ENCODE assay signal across 10 cellular contexts in genomic region chr19:927707-928401, GRCh38. TPM values are rescaled to one million over a fixed set of nuclear protein-coding genes. Genes with fewer than 3 reads are reported as not detected.
DNase-seq lines count a peak whose midpoint lies in the region; ATAC-seq, FAIRE-seq and TF ChIP-seq lines count a peak whose summit lies in the region.
"Had no signal": no experiment of that assay in that cellular context is flagged by ENCODE, and none has a peak within 500 bp of the region (broad histone marks: within the 10 kb centered on the region; RNA-seq: fewer than 3 reads in every experiment).

No MANE protein-coding gene starts in this region.

- ATAC-seq in A549 (no peak), naive B cell (ENCODE audit: low read depth in 2 of 2) (no peak), HG02623 (IDR thresholded peaks at IDR 0.05; ENCODE audit: unreplicated experiment) (no peak), left lobe of liver (no peak)

- H3K36me3 Mint-ChIP-seq in H9 (ENCODE audit: insufficient read depth in 1 of 3, low read depth in 3 of 3): peaks cover 7 to 33% (median 23%) of the 10 kb centered on the region in 3 experiments
- no peaks in the 10 kb centered on the region for H3K36me3 Mint-ChIP-seq in naive B cell

- no peak overlapping the region for H4K5ac ChIP-seq in H9 (ENCODE audit: insufficient read length, low read depth, low read length)

- H3K79me1 ChIP-seq in H9 (ENCODE audit: insufficient read depth, low read depth, low read length, poor library complexity, severe bottlenecking): no peaks in the 10 kb centered on the region

- POLR2A ChIA-PET in A549 (lab: Yijun Ruan, JAX): no interaction called here

- H3K4me1 ChIP-seq in A549 (peaks cover 23% of the 10 kb centered on the region), H9 (ENCODE audit: insufficient read depth, low read length) (no peaks in the 10 kb centered on the region)

- WGBS in A549 (ENCODE audit: missing lambda C conversion rate): 79% methylated on average over 3 of the region's 15 CpGs
- no CpG with 5 or more reads among the region's 15 CpGs for WGBS in H9 (ENCODE audit: extremely low coverage, insufficient read length, low lambda C conversion rate)

- no peaks in the 10 kb centered on the region for H3K27me3 ChIP-seq in H9 (ENCODE audit: insufficient read depth, low read length)

- H3K4me3 ChIP-seq in A549: peak overlapping the region; percentile 91
- peak overlapping the region; percentile 78 to 89 for H3K4me3 ChIP-seq in cardiac fibroblast (replicated peaks in 1 of 2; ENCODE audit: low read depth in 2 of 2, low read length in 2 of 2)

- H2BK5ac ChIP-seq in H9 (ENCODE audit: insufficient read length, low read length): no peak overlapping the region

- H3T11ph ChIP-seq in H9 (ENCODE audit: low read length): no peak overlapping the region

- no peak overlapping the region for H3K23ac ChIP-seq in H9 (ENCODE audit: insufficient read length, low read depth, low read length)

- no peak overlapping the region for H3K18ac ChIP-seq in H9 (ENCODE audit: insufficient read length, low read depth, low read length)

- no peak overlapping the region for H4K8ac ChIP-seq in H9 (replicated peaks; ENCODE audit: insufficient read length, low read depth, low read length)

- DNase-seq in A549 (ENCODE audit: low read depth in 1 of 2, low spot score in 1 of 2) (no peak), H9 (peak; percentile 73), cardiac fibroblast (ENCODE audit: low read depth in 2 of 2) (no peak), naive B cell (no peak), left lobe of liver (ENCODE audit: low spot score) (no peak), NCI-H524 treated with DMSO at 0.1 percent for 48 hours (lab: John Stamatoyannopoulos, UW) (no peak), cerebellar nuclear complex (lab: John Stamatoyannopoulos, UW) (no peak)
- DNase-seq: head of caudate nucleus had no signal

- no peak overlapping the region for H2BK15ac ChIP-seq in H9 (ENCODE audit: low read depth, low read length)

- CTCF ChIA-PET in A549 (lab: Yijun Ruan, JAX): no interaction called here

- H3K27me3 Mint-ChIP-seq in H9 (ENCODE audit: low read depth): peaks cover 7% of the 10 kb centered on the region
- no peaks in the 10 kb centered on the region for H3K27me3 Mint-ChIP-seq in naive B cell

- H3K4me3 Mint-ChIP-seq in H9 (peak overlapping the region; percentile 78 to 91; a peak in 4 of 5 replicates), naive B cell (peak overlapping the region; percentile 15 to 83 (median 56))

- H2AFZ ChIP-seq in H9 (ENCODE audit: low read length): no peak overlapping the region

- H3K9me3 ChIP-seq in A549 (no peaks in the 10 kb centered on the region), H9 (ENCODE audit: control insufficient read depth, low read depth, low read length) (no peaks in the 10 kb centered on the region)

- peaks cover 3% of the 10 kb centered on the region for H3K23me2 ChIP-seq in H9 (ENCODE audit: insufficient read length, low read depth, low read length, poor library complexity, severe bottlenecking)

- H3K4me2 ChIP-seq in A549 (peak overlapping the region; percentile 99), H9 (ENCODE audit: insufficient read depth, insufficient read length, low read length) (peak overlapping the region; percentile 35)

- no peak overlapping the region for H3K4ac ChIP-seq in H9 (ENCODE audit: low read depth, low read length)

- no peak for TF ChIP-seq POLR2A in A549 (IDR thresholded peaks at IDR 0.05; ENCODE audit: low read length)

- peak overlapping the region; percentile 99 to 100 for H3K27ac ChIP-seq in A549
- no peak overlapping the region for H3K27ac ChIP-seq in H9 (ENCODE audit: insufficient read length, low read depth, low read length)

- H3K9me3 Mint-ChIP-seq in H9 (no peaks in the 10 kb centered on the region), naive B cell (no peaks in the 10 kb centered on the region)

- no peak for TF ChIP-seq EP300 in A549 (IDR thresholded peaks at IDR 0.05)

- H2AK5ac ChIP-seq in H9 (ENCODE audit: insufficient read length, low read length): no peak overlapping the region

- H3K27ac Mint-ChIP-seq in H9: no peak overlapping the region
- peak overlapping the region in 2 of 6 donors; percentile 24 to 75 for H3K27ac Mint-ChIP-seq in naive B cell

- H2BK12ac ChIP-seq in H9 (ENCODE audit: insufficient read length, low read depth, low read length): no peak overlapping the region

- no peak for TF ChIP-seq RAD21 in A549 (conservative IDR thresholded peaks at IDR 0.05 in 1 of 2, IDR thresholded peaks at IDR 0.05 in 1 of 2)

- no peak overlapping the region for H2BK20ac ChIP-seq in H9 (ENCODE audit: low read depth, low read length, poor library complexity, severe bottlenecking)

- no peak overlapping the region for H3K9ac ChIP-seq in H9 (ENCODE audit: extremely low read depth, insufficient read length, low read length)

- no peak overlapping the region for H4K91ac ChIP-seq in H9 (ENCODE audit: insufficient read length, low read depth, low read length)

- FAIRE-seq in A549 (lab: Jason Lieb, UNC): no peak

- TF ChIP-seq CTCF in A549 (IDR thresholded peaks at IDR 0.05): no peak
- TF ChIP-seq CTCF in H9 (conservative IDR thresholded peaks at IDR 0.05): no peak
- TF ChIP-seq CTCF in cardiac fibroblast (IDR thresholded peaks at IDR 0.05; ENCODE audit: low read depth, low read length): no peak

- H4K20me1 ChIP-seq in H9 (ENCODE audit: control insufficient read depth, insufficient read depth, insufficient read length): no peaks in the 10 kb centered on the region

- no peak overlapping the region for H3K14ac ChIP-seq in H9 (ENCODE audit: insufficient read depth, low read length)

- no peak overlapping the region for H3K56ac ChIP-seq in H9 (ENCODE audit: insufficient read length, low read depth, low read length)

- no peak overlapping the region for H2BK120ac ChIP-seq in H9 (ENCODE audit: low read depth, low read length, poor library complexity, severe bottlenecking)

- H3K79me2 ChIP-seq in H9 (ENCODE audit: insufficient read depth, low read length): no peaks in the 10 kb centered on the region; the same call in 1 of the 2 replicates

- peaks cover 7 to 20% of the 10 kb centered on the region in 2 experiments for H3K4me1 Mint-ChIP-seq in H9
- H3K4me1 Mint-ChIP-seq in naive B cell: peaks cover 7 to 19% (median 16%) of the 10 kb centered on the region in 3 donors

TF ChIP-seq in A549, 52 proteins besides CTCF, POLR2A, EP300 and RAD21:
- TF ChIP-seq HOXA7 (CRISPR knock-in tag; IDR thresholded peaks at IDR 0.05): no peak

RNA-seq across cellular contexts. Expression of gene ARID3A, which starts 2.0 kb away (rescaled TPM):
- polyA plus RNA-seq in A549 (2011; rRNA removed) (3.3 and 3.4 TPM in 2 replicates), A549 (2017; fragmentation: RNase III; extraction: RNeasy Plus Mini Kit Qiagen cat#74134 plus additional on column Dnase treatment) (4.6 to 6.1 TPM (median 5.4 TPM) in 3 replicates), naive B cell (ENCODE audit: low read depth in 6 of 6) (1 to 10 TPM in 1 of 6 donors, under 1 TPM in 5; 0.13 to 1.1 (median 0.59) TPM)
- polyA plus RNA-seq in A549 (2012; cell fraction: cytosol; rRNA removed): 9.0 and 11.2 TPM in 2 replicates
- polyA plus RNA-seq in A549 (2012; cell fraction: nucleus; rRNA removed): 8.5 and 17.6 TPM in 2 replicates
- 11.5 and 12.7 TPM in 2 replicates for polyA minus RNA-seq in A549 (2011; rRNA and poly(A)+ RNA removed)
- total RNA-seq in H9 (2021) (98.3 and 104 TPM in 2 replicates), left lobe of liver (3.6 TPM)

RNA-seq across cellular contexts. Expression of gene KISS1R, which starts 10.7 kb away (rescaled TPM):
- 0.05 and 0.14 TPM in 2 replicates for polyA plus RNA-seq in A549 (2011; rRNA removed)
- 0.46 and 0.93 TPM in 2 replicates for polyA plus RNA-seq in A549 (2012; cell fraction: cytosol; rRNA removed)
- polyA plus RNA-seq in A549 (2012; cell fraction: nucleus; rRNA removed): 1.2 and 2.9 TPM in 2 replicates
- polyA plus RNA-seq in A549 (2017; fragmentation: RNase III; extraction: RNeasy Plus Mini Kit Qiagen cat#74134 plus additional on column Dnase treatment): 0.18 to 0.79 TPM (median 0.38 TPM) in 3 replicates
- polyA minus RNA-seq in A549 (2011; rRNA and poly(A)+ RNA removed): not detected in 2 replicates
- 3.3 and 5.9 TPM in 2 replicates for total RNA-seq in H9 (2021)
- under 1 TPM in 4 of 6 donors, not detected in 2; 0.17 to 0.42 (median 0.33) TPM for polyA plus RNA-seq in naive B cell (ENCODE audit: low read depth in 6 of 6)
- total RNA-seq in left lobe of liver: not detected
- total RNA-seq: RPMI7951 had no signal

RNA-seq across cellular contexts. Expression of gene R3HDM4, which starts 14.8 kb away (rescaled TPM):
- 16.9 and 22.7 TPM in 2 replicates for polyA plus RNA-seq in A549 (2011; rRNA removed)
- polyA plus RNA-seq in A549 (2012; cell fraction: cytosol; rRNA removed): 23.1 and 33.7 TPM in 2 replicates
- polyA plus RNA-seq in A549 (2012; cell fraction: nucleus; rRNA removed): 51.5 and 54.5 TPM in 2 replicates
- polyA plus RNA-seq in A549 (2017; fragmentation: RNase III; extraction: RNeasy Plus Mini Kit Qiagen cat#74134 plus additional on column Dnase treatment): 18.8 to 24.8 TPM (median 20.7 TPM) in 3 replicates
- 15.0 and 15.1 TPM in 2 replicates for polyA minus RNA-seq in A549 (2011; rRNA and poly(A)+ RNA removed)
- total RNA-seq in H9 (2021): 66.2 and 66.4 TPM in 2 replicates
- polyA plus RNA-seq in naive B cell (ENCODE audit: low read depth in 6 of 6): 100 to 1,000 TPM; 162 to 209 (median 175) TPM
- 20.9 TPM for total RNA-seq in left lobe of liver

RNA-seq across cellular contexts. Expression of gene RNU6-9, which starts 34.6 kb away (rescaled TPM):
- polyA plus RNA-seq in A549 (2011; rRNA removed) (not detected in 2 replicates), A549 (2017; fragmentation: RNase III; extraction: RNeasy Plus Mini Kit Qiagen cat#74134 plus additional on column Dnase treatment) (not detected in 3 replicates), naive B cell (ENCODE audit: low read depth in 6 of 6) (not detected)
- polyA plus RNA-seq in A549 (2012; cell fraction: cytosol; rRNA removed): not detected in 2 replicates
- not detected in 2 replicates for polyA plus RNA-seq in A549 (2012; cell fraction: nucleus; rRNA removed)
- polyA minus RNA-seq in A549 (2011; rRNA and poly(A)+ RNA removed): under 0.01 TPM in 1 of 2 replicates, not detected in the other
- total RNA-seq in H9 (2021) (not detected in 2 replicates), left lobe of liver (not detected)
- total RNA-seq: RPMI7951 had no signal

RNA-seq across cellular contexts. Expression of gene MED16, which starts 34.9 kb away (rescaled TPM):
- polyA plus RNA-seq in A549 (2011; rRNA removed) (8.0 TPM in 2 replicates), A549 (2017; fragmentation: RNase III; extraction: RNeasy Plus Mini Kit Qiagen cat#74134 plus additional on column Dnase treatment) (11.9 to 13.9 TPM (median 12.7 TPM) in 3 replicates), naive B cell (ENCODE audit: low read depth in 6 of 6) (10 to 100 TPM; 34.0 to 89.4 (median 51.1) TPM)
- polyA plus RNA-seq in A549 (2012; cell fraction: cytosol; rRNA removed): 17.6 and 22.7 TPM in 2 replicates
- 32.2 and 54.4 TPM in 2 replicates for polyA plus RNA-seq in A549 (2012; cell fraction: nucleus; rRNA removed)
- polyA minus RNA-seq in A549 (2011; rRNA and poly(A)+ RNA removed): 8.8 and 17.6 TPM in 2 replicates
- total RNA-seq in H9 (2021) (83.1 and 84.1 TPM in 2 replicates), left lobe of liver (36.3 TPM)

Comparison
In these comparisons a context has a peak if more than half of its experiments do, and no peak if none do; other contexts are left out.
1. RNA of gene ARID3A, which starts 2.0 kb away (total RNA-seq): 98.3 to 104 TPM in H9; 3.6 TPM in left lobe of liver (single experiment); every median in the first group is over 10 times any median in the second.